Comparison of ENCODE assay signal across 1 cellular context in the genomic region with DNA sequence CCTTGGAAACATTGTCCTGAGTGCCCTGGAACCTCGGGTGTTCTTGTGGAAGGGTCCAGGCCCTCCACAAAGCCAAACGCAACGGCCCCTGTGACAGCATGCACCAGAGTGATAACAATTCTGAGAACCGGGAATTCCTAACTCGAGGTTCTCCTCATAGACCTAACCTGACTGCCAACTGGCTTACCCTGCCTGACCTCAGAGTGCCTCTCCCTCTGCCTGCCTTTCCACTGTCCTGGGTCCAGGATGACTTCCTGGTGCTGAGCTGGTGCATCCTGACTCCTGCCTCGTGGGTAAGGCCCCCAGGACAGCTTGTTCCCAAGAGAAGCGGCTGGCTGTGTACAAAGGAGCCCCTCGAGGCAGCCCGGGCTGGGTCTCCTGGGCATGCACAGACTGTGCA.
TF ChIP-seq lines count a peak whose summit lies in the region.

No MANE protein-coding gene starts in this region.

TF ChIP-seq in H1, 55 proteins besides CTCF, POLR2A, EP300 and RAD21:
- TF ChIP-seq SIRT6 (IDR thresholded peaks at IDR 0.05; ENCODE audit: low read length) = no peak
- TF ChIP-seq SP2 (IDR thresholded peaks at IDR 0.05; ENCODE audit: low read length) = no peak
